In the genomic region with DNA sequence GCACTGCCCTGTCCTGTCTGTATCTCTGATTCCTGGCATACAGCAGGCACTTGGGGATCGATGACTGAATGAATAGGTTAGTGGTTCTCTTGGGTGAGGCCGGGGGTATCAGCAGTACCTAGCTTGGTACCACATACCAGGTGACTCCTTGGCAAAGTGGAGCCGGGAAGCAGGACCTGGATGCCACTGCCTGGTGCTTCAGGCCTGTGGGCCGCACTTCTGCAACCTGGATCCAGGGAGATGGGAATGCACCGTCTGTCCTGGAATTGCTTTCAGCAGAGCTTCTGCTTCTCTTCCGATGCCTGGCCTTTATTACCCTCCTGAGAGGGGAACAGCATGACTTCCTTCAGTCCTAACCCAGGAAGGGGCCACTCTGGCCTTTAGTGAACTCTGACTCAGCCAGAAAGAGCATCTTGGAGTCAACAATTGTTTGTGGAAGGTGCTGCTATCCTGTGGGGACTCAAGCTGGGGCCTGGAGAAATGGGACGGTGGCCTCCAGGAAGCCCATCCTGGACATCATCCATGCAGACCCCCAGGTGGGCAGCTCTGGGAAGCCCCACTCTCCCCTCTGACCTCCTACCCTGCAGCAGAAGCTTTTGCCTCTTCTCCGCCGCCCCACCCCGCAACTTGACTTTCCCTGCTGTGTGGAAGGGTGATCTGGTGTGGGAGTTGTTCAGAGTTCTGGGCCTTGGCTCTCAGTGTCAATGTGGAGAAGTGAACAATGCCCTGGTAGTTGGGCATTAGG, we compare ENCODE assay signal across 14 cellular contexts. TPM values are rescaled to one million over a fixed set of nuclear protein-coding genes. Genes with fewer than 3 reads are reported as not detected.
A peak's percentile ranks its signal among the peaks of the same experiment; 100 is the strongest.
DNase-seq lines count a peak whose midpoint lies in the region; ATAC-seq, FAIRE-seq and TF ChIP-seq lines count a peak whose summit lies in the region.
"Had no signal": no experiment of that assay in that cellular context is flagged by ENCODE, and none has a peak within 500 bp of the region (broad histone marks: within the 10 kb centered on the region; RNA-seq: fewer than 3 reads in every experiment).

No MANE protein-coding gene starts in this region.

- 0 out of 2 replicates have a peak overlapping the region, but pooled peaks have one; percentile 31 for H2BK15ac ChIP-seq in H1 (ENCODE audit: low read length)

- no peaks in the 10 kb centered on the region for H3K36me3 ChIP-seq in H1 (ENCODE audit: control insufficient read depth in 2 of 4, insufficient read depth in 4 of 4, low read length in 3 of 4)
- H3K36me3 ChIP-seq: brain microvascular endothelial cell had no signal

- peaks cover 80% of the 10 kb centered on the region for H3K4me1 Mint-ChIP-seq in activated naive CD4-positive, alpha-beta T cell treated with anti-CD3 and anti-CD28 coated beads for 36 hours (ENCODE audit: low read depth)
- H3K4me1 Mint-ChIP-seq in T-helper 17 cell, result peaks cover 82% of the 10 kb centered on the region
- H3K4me1 Mint-ChIP-seq in stimulated activated naive B cell treated with anti-CD40 and anti-IgM and Interleukin-4, amounts not matched to agents 10 μg/mL and 1 μg/mL and 100 μg/mL, for 72 hours, result peaks cover 78 to 91% of the 10 kb centered on the region in 2 donors

- no peak overlapping the region for H3K14ac ChIP-seq in H1 (ENCODE audit: insufficient read length)

- CTCF ChIA-PET in activated naive CD4-positive, alpha-beta T cell treated with anti-CD3 and anti-CD28 coated beads for 36 hours (lab: Charles Lee), result interaction anchor here (0.5 to 3.4 kb wide), 6 partner anchors 11 to 47 kb away, joined by 3 to 18 read pairs (median 4); no protein-coding TSS in a partner anchor
- CTCF ChIA-PET in H1 (lab: Charles Lee; ENCODE audit: partially characterized antibody), result interaction anchor here (0.7 to 2.9 kb wide), 8 partner anchors 9 to 476 kb away, joined by 3 to 9 read pairs (median 4); no protein-coding TSS in a partner anchor

- no peak for TF ChIP-seq EP300 in H1 (IDR thresholded peaks at IDR 0.05; ENCODE audit: borderline replicate concordance in 1 of 2, low read depth in 2 of 2, low read length in 2 of 2)

- H3K4ac ChIP-seq in H1 (replicated peaks; ENCODE audit: insufficient read length, low read depth, low read length), result no peak overlapping the region

- H4K91ac ChIP-seq in H1 (replicated peaks; ENCODE audit: insufficient read length, low read length), result no peak overlapping the region

- TF ChIP-seq CTCF in H1 (IDR thresholded peaks at IDR 0.05; ENCODE audit: control extremely low read depth in 1 of 3, insufficient read depth in 1 of 3, low read depth in 1 of 3, low read length in 3 of 3), result no peak

- H3K27ac ChIP-seq in H1 (ENCODE audit: low read depth, low read length), result no peak overlapping the region

- no peak overlapping the region for H4K5ac ChIP-seq in H1 (ENCODE audit: insufficient read length, low read depth, low read length)

- H3K56ac ChIP-seq in H1 (replicated peaks; ENCODE audit: insufficient read length, low read depth, low read length), result no peak overlapping the region

- H3K4me3 Mint-ChIP-seq in activated naive CD4-positive, alpha-beta T cell treated with anti-CD3 and anti-CD28 coated beads for 36 hours, result peak overlapping the region; percentile 83
- H3K4me3 Mint-ChIP-seq in T-helper 17 cell, result peak overlapping the region; percentile 94
- H3K4me3 Mint-ChIP-seq in stimulated activated naive B cell treated with anti-CD40 and anti-IgM and Interleukin-4, amounts not matched to agents 10 μg/mL and 1 μg/mL and 100 μg/mL, for 72 hours, result peak overlapping the region; percentile 72 to 94

- peaks cover 0 to 11% (median 5%) of the 10 kb centered on the region in 4 experiments; a peak in 5 of 7 replicates for H3K4me1 ChIP-seq in H1 (replicated peaks in 1 of 4; ENCODE audit: control insufficient read depth in 3 of 4, insufficient read depth in 4 of 4, low read length in 3 of 4)

- peaks cover 0 to 13% (median 6%) of the 10 kb centered on the region in 4 experiments; a peak in 6 of 7 replicates for H3K27me3 ChIP-seq in H1 (replicated peaks in 1 of 4; ENCODE audit: control insufficient read depth in 3 of 4, extremely low read depth in 1 of 4, insufficient read depth in 3 of 4, low read length in 3 of 4)
- H3K27me3 ChIP-seq: brain microvascular endothelial cell had no signal

- intact Hi-C loops in activated naive CD4-positive, alpha-beta T cell treated with anti-CD3 and anti-CD28 coated beads for 36 hours (cut with micrococcal nuclease), result no loop called here

- no peak overlapping the region for H3K4me2 ChIP-seq in H1 (ENCODE audit: insufficient read depth in 1 of 2, low read depth in 2 of 2, low read length in 2 of 2)

- no peak for DNase-seq in activated naive CD4-positive, alpha-beta T cell treated with anti-CD3 and anti-CD28 coated beads for 36 hours
- DNase-seq in activated naive CD4-positive, alpha-beta T cell treated with anti-CD3 and anti-CD28 coated beads, Interleukin-2, amount 50 U/mL, for 16 hours, result no peak
- DNase-seq in T-helper 17 cell, result no peak
- DNase-seq in H1 (ENCODE audit: low read depth in 1 of 2, low spot score in 2 of 2), result no peak
- DNase-seq in stimulated activated naive B cell treated with anti-CD40 and anti-IgM and Interleukin-4, amounts not matched to agents 10 μg/mL and 1 μg/mL and 100 μg/mL, for 72 hours, result no peak
- DNase-seq in NOMO-1 treated with dmso at 0.1 percent for 144 hours (lab: John Stamatoyannopoulos, UW; ENCODE audit: unreplicated experiment), result no peak
- no peak for DNase-seq in NCI-H2171 treated with DMSO at 0.1 percent for 48 hours (lab: John Stamatoyannopoulos, UW)
- DNase-seq: brain microvascular endothelial cell, erythroblast, GDM1, mucosa of descending colon, NCI-H146, NCI-H82 had no signal

- no peak overlapping the region; the same call in 1 of the 2 replicates for H4K8ac ChIP-seq in H1 (ENCODE audit: extremely low read depth, insufficient read depth, low read length)

- H4K20me1 ChIP-seq in H1 (replicated peaks in 1 of 2; ENCODE audit: control insufficient read depth in 1 of 2, insufficient read depth in 2 of 2, low read length in 2 of 2), result peaks cover 0 to 2% of the 10 kb centered on the region in 2 experiments

- H2AFZ ChIP-seq in H1 (ENCODE audit: low read length), result no peak overlapping the region

- H3K23me2 ChIP-seq in H1 (ENCODE audit: low read depth, low read length), result peaks cover 3% of the 10 kb centered on the region

- POLR2A ChIA-PET in H1 (lab: Charles Lee; ENCODE audit: partially characterized antibody), result interaction anchor here (1.1 kb wide), 1 partner anchor 9 kb away, joined by 3 read pairs; no protein-coding TSS in a partner anchor

- H2BK12ac ChIP-seq in H1 (ENCODE audit: low read depth, low read length), result peak overlapping the region; percentile 56; the same call in 1 of the 2 replicates

- H3K27me3 Mint-ChIP-seq in activated naive CD4-positive, alpha-beta T cell treated with anti-CD3 and anti-CD28 coated beads for 36 hours (ENCODE audit: low read depth), result no peaks in the 10 kb centered on the region
- H3K27me3 Mint-ChIP-seq in T-helper 17 cell, result no peaks in the 10 kb centered on the region
- no peaks in the 10 kb centered on the region for H3K27me3 Mint-ChIP-seq in stimulated activated naive B cell treated with anti-CD40 and anti-IgM and Interleukin-4, amounts not matched to agents 10 μg/mL and 1 μg/mL and 100 μg/mL, for 72 hours

- no peak overlapping the region for H3K23ac ChIP-seq in H1 (ENCODE audit: insufficient read length)

- no peak for FAIRE-seq in H1 (lab: Jason Lieb, UNC)

- peak overlapping the region; percentile 93 for H3K27ac Mint-ChIP-seq in activated naive CD4-positive, alpha-beta T cell treated with anti-CD3 and anti-CD28 coated beads for 36 hours
- peak overlapping the region; percentile 98 for H3K27ac Mint-ChIP-seq in T-helper 17 cell
- peak overlapping the region; percentile 78 for H3K27ac Mint-ChIP-seq in stimulated activated naive B cell treated with anti-CD40 and anti-IgM and Interleukin-4, amounts not matched to agents 10 μg/mL and 1 μg/mL and 100 μg/mL, for 72 hours

- TF ChIP-seq RAD21 in H1 (IDR thresholded peaks at IDR 0.05 in 1 of 2, conservative IDR thresholded peaks at IDR 0.05 in 1 of 2; ENCODE audit: low read depth in 2 of 2, low read length in 2 of 2), result no peak

- no peak overlapping the region for H2BK5ac ChIP-seq in H1 (ENCODE audit: low read depth, low read length)

- no peak for ATAC-seq in T-helper 17 cell
- ATAC-seq in stimulated activated naive B cell treated with anti-CD40 and anti-IgM and Interleukin-4, amounts not matched to agents 10 μg/mL and 1 μg/mL and 100 μg/mL, for 72 hours (replicated peaks), result no peak
- no peak for ATAC-seq in activated CD4-positive, CD25-positive, alpha-beta regulatory T cell treated with anti-CD3 and anti-CD28 coated beads, Interleukin-2, amount 50 U/mL, for 24 hours
- ATAC-seq: mucosa of descending colon had no signal

- H3K9me3 Mint-ChIP-seq in activated naive CD4-positive, alpha-beta T cell treated with anti-CD3 and anti-CD28 coated beads for 36 hours, result no peaks in the 10 kb centered on the region
- H3K9me3 Mint-ChIP-seq in stimulated activated naive B cell treated with anti-CD40 and anti-IgM and Interleukin-4, amounts not matched to agents 10 μg/mL and 1 μg/mL and 100 μg/mL, for 72 hours, result peaks cover 0 to 4% of the 10 kb centered on the region in 2 donors

- peaks cover 35% of the 10 kb centered on the region for H3K36me3 Mint-ChIP-seq in activated naive CD4-positive, alpha-beta T cell treated with anti-CD3 and anti-CD28 coated beads for 36 hours (ENCODE audit: low read depth)
- peaks cover 2% of the 10 kb centered on the region for H3K36me3 Mint-ChIP-seq in T-helper 17 cell (ENCODE audit: low read depth)
- H3K36me3 Mint-ChIP-seq in stimulated activated naive B cell treated with anti-CD40 and anti-IgM and Interleukin-4, amounts not matched to agents 10 μg/mL and 1 μg/mL and 100 μg/mL, for 72 hours, result peaks cover 39 to 69% of the 10 kb centered on the region in 2 donors

- H3K9ac ChIP-seq in H1 (replicated peaks in 1 of 4; ENCODE audit: extremely low read depth in 1 of 4, low read depth in 3 of 4, low read length in 3 of 4), result no peak overlapping the region

- no peaks in the 10 kb centered on the region for H3K79me1 ChIP-seq in H1 (ENCODE audit: low read depth, low read length)

- H3K79me2 ChIP-seq in H1 (ENCODE audit: control insufficient read depth in 1 of 2, insufficient read depth in 2 of 2, low read length in 2 of 2), result no peaks in the 10 kb centered on the region

- no peak overlapping the region for H2AK5ac ChIP-seq in H1 (ENCODE audit: low read depth, low read length)

- H3K9me3 ChIP-seq in T-helper 17 cell (ENCODE audit: control insufficient read depth, low read length, poor library complexity, severe bottlenecking) (no peaks in the 10 kb centered on the region), H1 (ENCODE audit: insufficient read depth in 2 of 2, low read depth in 1 of 2, low read length in 1 of 2) (no peaks in the 10 kb centered on the region)
- H3K9me3 ChIP-seq: mucosa of descending colon had no signal

- no peak overlapping the region for H3K4me3 ChIP-seq in H1 (ENCODE audit: extremely low read depth in 1 of 4, insufficient read depth in 2 of 4, low read depth in 3 of 4, low read length in 4 of 4)
- H3K4me3 ChIP-seq: mucosa of descending colon had no signal

- no peak for TF ChIP-seq POLR2A in H1 (IDR thresholded peaks at IDR 0.05; ENCODE audit: control extremely low read depth in 1 of 2, low read depth in 2 of 2, low read length in 2 of 2)

- no peak overlapping the region for H2BK20ac ChIP-seq in H1 (ENCODE audit: low read length)

- WGBS in H1 (ENCODE audit: extremely low coverage in 1 of 2, insufficient coverage in 1 of 2, insufficient read length in 1 of 2, insufficient replicate concordance in 2 of 2, low coverage in 1 of 2, low lambda C conversion rate in 2 of 2, missing lambda C conversion rate in 1 of 2), 2 experiments, result 90% methylated on average over 10 of the region's 10 CpGs; no CpG with 5 or more reads in 1 of the 2 experiments

- no peak overlapping the region for H2BK120ac ChIP-seq in H1 (replicated peaks; ENCODE audit: low read depth, low read length)

- no peak overlapping the region for H3K18ac ChIP-seq in H1 (ENCODE audit: extremely low read depth, low read length)

RNA-seq across cellular contexts. Expression of gene CD82, which starts 5.1 kb away (rescaled TPM):
- 100 to 1,000 TPM; 140 to 141 TPM for total RNA-seq in activated naive CD4-positive, alpha-beta T cell treated with anti-CD3 and anti-CD28 coated beads for 36 hours
- 100 to 1,000 TPM; 112 to 146 TPM for total RNA-seq in T-helper 17 cell
- 7.9 and 8.6 TPM in 2 replicates for total RNA-seq in H1 (2021; fragmentation: NEBNext Ultra II Directional; extraction: Animal tissue kit (Norgen Biotek cat#: 25700))
- 10.1 and 10.3 TPM in 2 replicates for polyA plus RNA-seq in H1 (2011; rRNA removed)
- polyA plus RNA-seq in H1 (2011; cell fraction: cytosol; rRNA removed), result 11.5 TPM
- 5.3 TPM for polyA plus RNA-seq in H1 (2011; cell fraction: nucleus; rRNA removed)
- 6.0 to 11.2 TPM (median 8.8 TPM) in 4 replicates for polyA plus RNA-seq in H1 (2012, experiment 1 of 2)
- 5.3 TPM for polyA plus RNA-seq in H1 (2012, experiment 2 of 2)
- polyA plus RNA-seq in H1 (2013, experiment 1 of 2), result 6.9 TPM
- 7.0 TPM for polyA plus RNA-seq in H1 (2013, experiment 2 of 2)
- polyA minus RNA-seq in H1 (2011; rRNA and poly(A)+ RNA removed), result 3.8 and 10.3 TPM in 2 replicates
- 6.8 TPM for polyA minus RNA-seq in H1 (2011; cell fraction: cytosol; rRNA and poly(A)+ RNA removed)
- polyA minus RNA-seq in H1 (2011; cell fraction: nucleus; rRNA and poly(A)+ RNA removed), result 2.9 TPM

Comparison
In these comparisons a context has a peak if more than half of its experiments do, and no peak if none do; other contexts are left out.
1. RNA of gene CD82, which starts 5.1 kb away (total RNA-seq): 112 to 146 TPM in T-helper 17 cell and 140 to 141 TPM in activated naive CD4-positive, alpha-beta T cell treated with anti-CD3 and anti-CD28 coated beads for 36 hours; 7.9 to 8.6 TPM in H1; every median in the first group is over 10 times any median in the second.
2. Peak in every context shown above with its lines, with median percentiles within 50 percentile points of each other: H3K27ac Mint-ChIP-seq and H3K4me3 Mint-ChIP-seq.